In genomic region chr17:34252138-34252889, GRCh38 we compare ENCODE assay signal across 9 cellular contexts. TPM values are rescaled to one million over a fixed set of nuclear protein-coding genes. Genes with fewer than 3 reads are reported as not detected.
A peak's percentile ranks its signal among the peaks of the same experiment; 100 is the strongest.
DNase-seq lines count a peak whose midpoint lies in the region; ATAC-seq, FAIRE-seq and TF ChIP-seq lines count a peak whose summit lies in the region.
"Had no signal": no experiment of that assay in that cellular context is flagged by ENCODE, and none has a peak within 500 bp of the region (broad histone marks: within the 10 kb centered on the region; RNA-seq: fewer than 3 reads in every experiment).

No MANE protein-coding gene starts in this region.

- peaks cover 0 to 56% (median 0%) of the 10 kb centered on the region in 7 donors for H3K27me3 ChIP-seq in spleen (replicated peaks in 1 of 7)

- no peak for TF ChIP-seq CTCF in AG09309 (IDR thresholded peaks at IDR 0.05; ENCODE audit: control insufficient read depth, insufficient read depth, low read depth, low read length, missing control alignments)
- no peak for TF ChIP-seq CTCF in spleen (IDR thresholded peaks at IDR 0.05 in 8 of 11, conservative IDR thresholded peaks at IDR 0.05 in 3 of 11)

- no peak overlapping the region for H3K4me3 ChIP-seq in AG09309 (ENCODE audit: control insufficient read depth, low read depth, low read length)
- no peak overlapping the region for H3K4me3 ChIP-seq in spleen

- H3K4me3 Mint-ChIP-seq in activated CD4-positive, alpha-beta memory T cell treated with anti-CD3 and anti-CD28 coated beads for 36 hours, result no peak overlapping the region

- intact Hi-C loops in spleen (cut with DNase I; ENCODE audit: low total_unique reads), result no loop called here
- intact Hi-C loops in activated CD4-positive, alpha-beta memory T cell treated with anti-CD3 and anti-CD28 coated beads for 36 hours (cut with micrococcal nuclease), result no loop called here

- DNase-seq in AG09309 (ENCODE audit: low read depth) (peak; percentile 80), astrocyte of the hippocampus (ENCODE audit: low read depth, low spot score) (peak; percentile 98), inferior parietal cortex (ENCODE audit: extremely low spot score) (peak; percentile 69), spleen (peak; percentile 82), H54 (ENCODE audit: insufficient read length, low spot score) (no peak)
- DNase-seq in activated CD8-positive, alpha-beta memory T cell treated with anti-CD3 and anti-CD28 coated beads, Interleukin-2, amount 50 U/mL, for 4 hours, result no peak
- DNase-seq in activated CD4-positive, alpha-beta memory T cell treated with anti-CD3 and anti-CD28 coated beads for 36 hours, result no peak

- ATAC-seq in HG02678 (IDR thresholded peaks at IDR 0.05; ENCODE audit: unreplicated experiment), result peak; percentile 51

- no peaks in the 10 kb centered on the region for H3K36me3 Mint-ChIP-seq in activated CD4-positive, alpha-beta memory T cell treated with anti-CD3 and anti-CD28 coated beads for 36 hours

- peaks cover 28 to 83% (median 56%) of the 10 kb centered on the region in 6 donors for H3K4me1 ChIP-seq in spleen

- 33 to 46% (median 40%) methylated on average over 10 of the region's 10 CpGs for WGBS in spleen, 5 donors

- H3K27ac Mint-ChIP-seq in activated CD4-positive, alpha-beta memory T cell treated with anti-CD3 and anti-CD28 coated beads for 36 hours, result no peak overlapping the region

- POLR2A ChIA-PET in activated CD4-positive, alpha-beta memory T cell treated with anti-CD3 and anti-CD28 coated beads for 36 hours (lab: Charles Lee), result no interaction called here

- H3K27ac ChIP-seq in spleen, result peak overlapping the region in 7 of 8 donors; percentile 36 to 74 (median 58)

- peaks cover 2% of the 10 kb centered on the region for H3K4me1 Mint-ChIP-seq in activated CD4-positive, alpha-beta memory T cell treated with anti-CD3 and anti-CD28 coated beads for 36 hours (ENCODE audit: low read depth)

- H3K9me3 ChIP-seq in spleen, result no peaks in the 10 kb centered on the region

- no peak for TF ChIP-seq POLR2A in spleen (IDR thresholded peaks at IDR 0.05)
- no peak for TF ChIP-seq POLR2A in H54 (IDR thresholded peaks at IDR 0.05; ENCODE audit: low read depth, low read length)

- H3K36me3 ChIP-seq in spleen, result no peaks in the 10 kb centered on the region

- CTCF ChIA-PET in activated CD4-positive, alpha-beta memory T cell treated with anti-CD3 and anti-CD28 coated beads for 36 hours (lab: Charles Lee), result interaction anchor here (1.1 to 1.7 kb wide), 4 partner anchors 48 to 110 kb away, joined by 3 to 6 read pairs (median 4); no protein-coding TSS in a partner anchor

- no peaks in the 10 kb centered on the region for H3K9me3 Mint-ChIP-seq in activated CD4-positive, alpha-beta memory T cell treated with anti-CD3 and anti-CD28 coated beads for 36 hours

- FAIRE-seq in H54 (lab: Jason Lieb, UNC), result no peak

- H3K27me3 Mint-ChIP-seq in activated CD4-positive, alpha-beta memory T cell treated with anti-CD3 and anti-CD28 coated beads for 36 hours, result peaks cover 35% of the 10 kb centered on the region

RNA-seq across cellular contexts. Expression of gene CCL2, which starts 2.8 kb away (rescaled TPM):
- total RNA-seq in spleen, result 10 to 100 TPM in 3 of 7 donors, 1 to 10 TPM in 4; 4.6 to 70.7 (median 6.1) TPM
- polyA plus RNA-seq in spleen, result 10 to 100 TPM; 10.8 to 36.5 (median 21.6) TPM
- total RNA-seq in activated CD4-positive, alpha-beta memory T cell treated with anti-CD3 and anti-CD28 coated beads for 36 hours, result not detected

RNA-seq across cellular contexts. Expression of gene CCL7, which starts 17.7 kb away (rescaled TPM):
- not detected for total RNA-seq in spleen
- not detected for polyA plus RNA-seq in spleen
- total RNA-seq in activated CD4-positive, alpha-beta memory T cell treated with anti-CD3 and anti-CD28 coated beads for 36 hours, result not detected

RNA-seq across cellular contexts. Expression of gene CCL11, which starts 33.2 kb away (rescaled TPM):
- total RNA-seq in spleen, result 1 to 10 TPM in 1 of 7 donors, under 1 TPM in 1, not detected in 5; 0.60 to 1.9 TPM
- under 1 TPM; 0.26 to 0.76 (median 0.29) TPM for polyA plus RNA-seq in spleen
- not detected for total RNA-seq in activated CD4-positive, alpha-beta memory T cell treated with anti-CD3 and anti-CD28 coated beads for 36 hours
- total RNA-seq: subcutaneous adipose tissue had no signal

Comparison
In these comparisons a context has a peak if more than half of its experiments do, and no peak if none do; other contexts are left out.
1. DNase-seq: peak in AG09309 (single experiment), astrocyte of the hippocampus (single experiment), inferior parietal cortex (single experiment) and spleen (single experiment); none in activated CD8-positive, alpha-beta memory T cell treated with anti-CD3 and anti-CD28 coated beads, Interleukin-2, amount 50 U/mL, for 4 hours (single experiment), activated CD4-positive, alpha-beta memory T cell treated with anti-CD3 and anti-CD28 coated beads for 36 hours (single experiment) and H54 (single experiment).
2. RNA of gene CCL2, which starts 2.8 kb away (total RNA-seq): 4.6 to 70.7 TPM in spleen; not detected in activated CD4-positive, alpha-beta memory T cell treated with anti-CD3 and anti-CD28 coated beads for 36 hours; every median in the first group is over 4 times any median in the second.